14 cellular contexts compared by ENCODE assay signal in genomic region chr9:99113418-99114048, GRCh38. TPM values are rescaled to one million over a fixed set of nuclear protein-coding genes. Genes with fewer than 3 reads are reported as not detected.
DNase-seq lines count a peak whose midpoint lies in the region; ATAC-seq and TF ChIP-seq lines count a peak whose summit lies in the region.
"Had no signal": no experiment of that assay in that cellular context is flagged by ENCODE, and none has a peak within 500 bp of the region (broad histone marks: within the 10 kb centered on the region; RNA-seq: fewer than 3 reads in every experiment).

No MANE protein-coding gene starts in this region.

- no peak for ATAC-seq in heart right ventricle
- peak; percentile 14 for ATAC-seq in activated CD8-positive, alpha-beta T cell treated with anti-CD3 and anti-CD28 coated beads, Interleukin-2, amount 10 ng/mL, durations not matched to agents 7 days and 5 days
- no peak for ATAC-seq in GM21360 (IDR thresholded peaks at IDR 0.05; ENCODE audit: unreplicated experiment)
- ATAC-seq in GM19397 (IDR thresholded peaks at IDR 0.05; ENCODE audit: unreplicated experiment): no peak

- DNase-seq in left ventricle myocardium inferior (no peak), heart right ventricle (no peak), mesothelial cell of epicardium (ENCODE audit: low spot score in 2 of 2, unreplicated experiment in 2 of 2) (no peak), uterus (no peak), OCI-M2 (lab: John Stamatoyannopoulos, UW; ENCODE audit: unreplicated experiment) (no peak)
- no peak for DNase-seq in activated CD8-positive, alpha-beta T cell treated with anti-CD3 and anti-CD28 coated beads, Interleukin-2, amount 10 ng/mL, durations not matched to agents 7 days and 5 days
- DNase-seq: AML-193; brain microvascular endothelial cell; foreskin melanocyte; NCI-H187; NCI-H748 treated with DMSO at 0.1 percent for 48 hours; stimulated activated CD4-positive, alpha-beta T cell treated with anti-CD3 and anti-CD28 coated beads, Interleukin-2, amount 100 ng/mL, for 24 hours had no signal

- WGBS in heart right ventricle, 2 donors: 64 to 72% methylated on average over 2 of the region's 2 CpGs

- peaks cover 73% of the 10 kb centered on the region for H3K4me1 ChIP-seq in left ventricle myocardium inferior
- H3K4me1 ChIP-seq in heart right ventricle: peaks cover 7 to 86% (median 63%) of the 10 kb centered on the region in 9 donors
- H3K4me1 ChIP-seq in uterus: peaks cover 10 to 17% of the 10 kb centered on the region in 2 donors

- peaks cover 87% of the 10 kb centered on the region for H3K4me1 Mint-ChIP-seq in activated CD8-positive, alpha-beta T cell treated with anti-CD3 and anti-CD28 coated beads, Interleukin-2, amount 10 ng/mL, durations not matched to agents 7 days and 5 days (ENCODE audit: low read depth)
- H3K4me1 Mint-ChIP-seq in mesothelial cell of epicardium: peaks cover 33% of the 10 kb centered on the region

- H3K36me3 ChIP-seq in left ventricle myocardium inferior (no peaks in the 10 kb centered on the region), heart right ventricle (no peaks in the 10 kb centered on the region), uterus (no peaks in the 10 kb centered on the region)
- H3K36me3 ChIP-seq: brain microvascular endothelial cell had no signal

- H3K27me3 ChIP-seq in left ventricle myocardium inferior (ENCODE audit: low read depth) (no peaks in the 10 kb centered on the region), heart right ventricle (no peaks in the 10 kb centered on the region), uterus (no peaks in the 10 kb centered on the region)
- H3K27me3 ChIP-seq: brain microvascular endothelial cell had no signal

- H3K27me3 Mint-ChIP-seq in activated CD8-positive, alpha-beta T cell treated with anti-CD3 and anti-CD28 coated beads, Interleukin-2, amount 10 ng/mL, durations not matched to agents 7 days and 5 days (ENCODE audit: low read depth): no peaks in the 10 kb centered on the region
- H3K27me3 Mint-ChIP-seq in mesothelial cell of epicardium (ENCODE audit: low read depth): no peaks in the 10 kb centered on the region

- H3K4me3 Mint-ChIP-seq in activated CD8-positive, alpha-beta T cell treated with anti-CD3 and anti-CD28 coated beads, Interleukin-2, amount 10 ng/mL, durations not matched to agents 7 days and 5 days: peak overlapping the region; percentile 61
- no peak overlapping the region for H3K4me3 Mint-ChIP-seq in mesothelial cell of epicardium

- TF ChIP-seq POLR2A in uterus (IDR thresholded peaks at IDR 0.05): no peak

- peak overlapping the region; percentile 86 for H3K27ac Mint-ChIP-seq in activated CD8-positive, alpha-beta T cell treated with anti-CD3 and anti-CD28 coated beads, Interleukin-2, amount 10 ng/mL, durations not matched to agents 7 days and 5 days
- H3K27ac Mint-ChIP-seq in mesothelial cell of epicardium: peak overlapping the region; percentile 11

- H3K27ac ChIP-seq in left ventricle myocardium inferior (replicated peaks) (peak overlapping the region; percentile 1), heart right ventricle (peak overlapping the region in 2 of 10 donors; percentile 15 to 16), uterus (peak overlapping the region; percentile 17 to 47)
- H3K27ac ChIP-seq: brain microvascular endothelial cell had no signal

- H3K9me3 ChIP-seq in left ventricle myocardium inferior (replicated peaks) (no peaks in the 10 kb centered on the region), heart right ventricle (no peaks in the 10 kb centered on the region), uterus (no peaks in the 10 kb centered on the region)

- POLR2A ChIA-PET in activated CD8-positive, alpha-beta T cell treated with anti-CD3 and anti-CD28 coated beads, Interleukin-2, amount 10 ng/mL, durations not matched to agents 7 days and 5 days (lab: Charles Lee): interaction anchor here (0.8 to 2.8 kb wide), 8 partner anchors 9 to 61 kb away, joined by 3 to 13 read pairs (median 4); partner anchors contain the start of gene TGFBR1

- CTCF ChIA-PET in activated CD8-positive, alpha-beta T cell treated with anti-CD3 and anti-CD28 coated beads, Interleukin-2, amount 10 ng/mL, durations not matched to agents 7 days and 5 days (lab: Charles Lee): interaction anchor here (0.8 to 4.3 kb wide), 14 partner anchors 8 to 138 kb away, joined by 3 to 23 read pairs (median 4); partner anchors contain the start of gene TGFBR1

- peaks cover 71% of the 10 kb centered on the region for H3K36me3 Mint-ChIP-seq in activated CD8-positive, alpha-beta T cell treated with anti-CD3 and anti-CD28 coated beads, Interleukin-2, amount 10 ng/mL, durations not matched to agents 7 days and 5 days (ENCODE audit: low read depth)
- no peaks in the 10 kb centered on the region for H3K36me3 Mint-ChIP-seq in mesothelial cell of epicardium

- no peak overlapping the region for H3K4me3 ChIP-seq in left ventricle myocardium inferior
- no peak overlapping the region for H3K4me3 ChIP-seq in heart right ventricle
- no peak overlapping the region for H3K4me3 ChIP-seq in uterus

- no peaks in the 10 kb centered on the region for H3K9me3 Mint-ChIP-seq in activated CD8-positive, alpha-beta T cell treated with anti-CD3 and anti-CD28 coated beads, Interleukin-2, amount 10 ng/mL, durations not matched to agents 7 days and 5 days (ENCODE audit: insufficient read depth)
- H3K9me3 Mint-ChIP-seq in mesothelial cell of epicardium: no peaks in the 10 kb centered on the region

- TF ChIP-seq CTCF in left ventricle myocardium inferior (IDR thresholded peaks at IDR 0.05; ENCODE audit: borderline replicate concordance) (no peak), heart right ventricle (IDR thresholded peaks at IDR 0.05) (no peak), mesothelial cell of epicardium (IDR thresholded peaks at IDR 0.05; ENCODE audit: unreplicated experiment) (no peak), uterus (IDR thresholded peaks at IDR 0.05) (no peak)

- intact Hi-C loops in left ventricle myocardium inferior (cut with micrococcal nuclease): no loop called here
- intact Hi-C loops in heart right ventricle (cut with DNase I): no loop called here
- intact Hi-C loops in uterus (cut with DNase I; ENCODE audit: low total_unique reads): no loop called here

RNA-seq across cellular contexts. Expression of gene TGFBR1, which starts 8.6 kb away (rescaled TPM):
- 12.3 TPM for total RNA-seq in left ventricle myocardium inferior
- 10 to 100 TPM; 10.7 to 25.4 (median 15.0) TPM for total RNA-seq in heart right ventricle
- 1 to 10 TPM; 4.9 to 5.9 TPM for polyA plus RNA-seq in heart right ventricle
- total RNA-seq in activated CD8-positive, alpha-beta T cell treated with anti-CD3 and anti-CD28 coated beads, Interleukin-2, amount 10 ng/mL, durations not matched to agents 7 days and 5 days: 10 to 100 TPM; 90.1 to 90.9 TPM
- total RNA-seq in mesothelial cell of epicardium: 77.5 to 79.7 TPM (median 79.6 TPM) in 3 replicates
- 100 to 1,000 TPM in 1 of 4 donors, 10 to 100 TPM in 3; 27.1 to 101 (median 41.3) TPM for total RNA-seq in uterus
